In the genomic region with DNA sequence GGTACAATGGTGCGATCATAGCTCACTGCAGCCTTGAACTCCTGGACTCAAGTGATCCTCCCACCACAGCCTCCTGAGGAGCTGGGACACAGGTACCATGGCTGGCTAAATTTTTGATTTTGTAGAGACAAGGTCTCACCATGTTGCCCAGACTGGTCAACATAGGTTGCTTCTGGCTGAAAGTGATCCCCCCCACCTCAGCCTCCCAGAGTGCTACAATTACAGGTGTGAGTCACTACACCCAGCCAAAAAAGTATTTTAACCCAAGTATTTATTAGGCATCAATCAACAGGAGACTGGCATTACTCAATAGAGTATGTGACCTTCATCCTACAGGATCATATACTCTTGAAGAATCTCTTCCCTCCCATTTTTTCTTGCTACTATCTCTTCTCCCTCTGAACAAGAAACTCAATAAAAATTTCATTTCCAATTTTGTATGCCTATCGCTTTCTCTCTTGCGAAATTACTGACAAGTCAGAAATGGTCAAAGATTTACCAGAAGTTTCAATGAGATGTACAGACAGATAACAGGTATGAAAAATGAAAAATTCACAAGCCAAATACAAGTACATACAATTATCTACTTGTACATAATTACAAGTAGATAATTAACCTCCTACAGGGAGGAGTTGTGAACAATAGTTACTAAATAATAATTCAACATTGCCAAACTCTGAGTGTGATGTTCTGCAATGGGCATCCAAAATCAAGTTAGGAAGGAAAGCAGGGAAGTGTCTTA, we compare ENCODE assay signal across 25 cellular contexts. TPM values are rescaled to one million over a fixed set of nuclear protein-coding genes. Genes with fewer than 3 reads are reported as not detected.
"Had no signal": no experiment of that assay in that cellular context is flagged by ENCODE, and none has a peak within 500 bp of the region (broad histone marks: within the 10 kb centered on the region; RNA-seq: fewer than 3 reads in every experiment).

No MANE protein-coding gene starts in this region.

- H3K9ac ChIP-seq: KMS-11 had no signal

- H3K9me3 ChIP-seq: SJCRH30 had no signal

- H3K4me2 ChIP-seq: KMS-11 had no signal

- H3K4me3 ChIP-seq: K562, SJCRH30 had no signal

- H3K27me3 ChIP-seq: SJCRH30 had no signal

- H3K4me1 ChIP-seq: SJCRH30 had no signal

- H3K27ac ChIP-seq: KMS-11, SJCRH30 had no signal

- H3K36me3 ChIP-seq: SJCRH30 had no signal

- FAIRE-seq: K562 had no signal

- ATAC-seq: K562, Panc1, Right ventricle myocardium inferior, SK-N-SH treated with all-trans-retinoic acid at 6 μM for 48 hours had no signal

- DNase-seq: Kasumi-1, MM.1S, NCI-H1092 treated with DMSO at 0.1 percent for 48 hours, NCI-H1436, NCI-H1694 treated with DMSO at 0.1 percent for 48 hours, NCI-H1930, NCI-H2081, NCI-H2107, NCI-H2171 treated with DMSO at 0.1 percent for 48 hours, NCI-H345, NCI-H446 treated with DMSO at 0.1 percent for 48 hours, NCI-H510A treated with DMSO at 0.1 percent for 48 hours, NCI-H526, NCI-H748 treated with DMSO at 0.1 percent for 48 hours, SHP77 treated with DMSO at 0.1 percent for 48 hours, SJCRH30 had no signal

RNA-seq across cellular contexts. Expression of a gene that starts 45.3 kb away (rescaled TPM):
- total RNA-seq: HT1080, K562, M059J, Right ventricle myocardium inferior, RPMI7951, SJCRH30 had no signal
- polyA plus RNA-seq: IgD-negative memory B cell, K562 had no signal
